ENCODE assay signal across 8 cellular contexts in the genomic region with DNA sequence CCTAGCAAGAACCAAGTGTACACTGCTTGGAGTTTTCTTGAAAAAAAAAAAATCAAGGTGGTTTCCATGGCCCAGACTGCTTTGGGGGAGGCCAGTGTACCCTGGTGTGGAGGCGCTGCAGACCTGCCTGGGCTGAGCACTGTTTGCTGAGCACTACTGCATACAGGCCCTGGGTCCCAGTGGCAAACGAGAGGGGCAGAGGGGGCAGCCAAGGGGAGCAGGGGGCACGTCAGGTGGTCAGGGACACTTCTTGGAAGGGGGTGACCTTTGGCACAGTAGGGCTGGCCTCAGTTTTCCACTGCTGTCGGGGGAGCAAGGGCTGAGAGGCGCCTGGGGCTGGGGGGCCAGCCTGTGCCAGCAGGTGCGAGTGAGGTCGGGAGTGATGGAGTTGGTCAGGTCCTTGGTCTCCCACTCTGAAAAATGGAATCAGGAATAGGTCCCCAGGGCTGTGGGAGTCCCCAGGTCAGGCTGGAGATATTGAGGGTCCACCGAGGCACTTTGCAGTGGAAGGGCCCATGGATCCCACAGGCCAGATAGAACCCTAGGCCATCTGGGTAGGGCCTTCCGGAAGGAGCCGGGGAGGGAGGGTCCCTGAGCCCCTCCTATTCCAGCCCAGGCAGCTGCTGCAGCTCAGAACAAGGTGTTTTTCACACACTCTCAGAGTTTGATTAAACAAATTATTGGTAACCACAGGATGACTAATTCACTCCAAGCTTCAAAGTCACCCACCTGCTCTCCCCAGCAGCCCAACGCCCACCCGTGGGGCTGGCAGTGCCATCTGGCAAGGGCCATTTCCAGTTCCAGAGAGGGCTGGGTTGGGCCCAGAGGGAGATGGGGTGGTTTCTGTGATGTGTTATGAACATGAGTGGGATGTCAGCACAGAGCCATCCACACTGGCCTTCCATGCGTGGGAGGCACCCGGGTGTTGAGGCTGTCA. TPM values are rescaled to one million over a fixed set of nuclear protein-coding genes. Genes with fewer than 3 reads are reported as not detected.
DNase-seq lines count a peak whose midpoint lies in the region; FAIRE-seq and TF ChIP-seq lines count a peak whose summit lies in the region.

No MANE protein-coding gene starts in this region.

- no peaks in the 10 kb centered on the region for H3K36me3 ChIP-seq in HUES64 (ENCODE audit: insufficient read depth, low read length)
- H3K36me3 ChIP-seq in endothelial cell of umbilical vein (ENCODE audit: control insufficient read depth in 2 of 2, extremely low read depth in 1 of 2, insufficient read depth in 2 of 2, low read length in 2 of 2), result no peaks in the 10 kb centered on the region
- no peaks in the 10 kb centered on the region for H3K36me3 ChIP-seq in smooth muscle cell (ENCODE audit: low read depth)

- H2AFZ ChIP-seq in endothelial cell of umbilical vein (ENCODE audit: low read depth, low read length) (no peak overlapping the region), smooth muscle cell (ENCODE audit: low read depth) (no peak overlapping the region)

- no peaks in the 10 kb centered on the region for H3F3A ChIP-seq in smooth muscle cell (ENCODE audit: low read depth)

- TF ChIP-seq POLR2A in endothelial cell of umbilical vein (IDR thresholded peaks at IDR 0.05; ENCODE audit: low read depth, low read length), result no peak

- DNase-seq in activated CD4-positive, alpha-beta T cell treated with anti-CD3 and anti-CD28 coated beads, Interleukin-2, amount 10 ng/mL, durations not matched to agents 24 days and 14 days, result peak; percentile 76
- DNase-seq in endothelial cell of umbilical vein (ENCODE audit: low read depth, low spot score) (no peak), smooth muscle cell (lab: John Stamatoyannopoulos, UW; ENCODE audit: unreplicated experiment) (no peak), OCI-M2 (lab: John Stamatoyannopoulos, UW; ENCODE audit: unreplicated experiment) (no peak), DMS114 treated with DMSO at 0.1 percent for 48 hours (lab: John Stamatoyannopoulos, UW; ENCODE audit: unreplicated experiment) (no peak), NCI-H82 (lab: John Stamatoyannopoulos, UW) (no peak), HK-2 (ENCODE audit: unreplicated experiment) (no peak)

- dilution Hi-C loops in endothelial cell of umbilical vein (cut with MboI; ENCODE audit: extremely low pct_ligation_motif_present, low sequenced_read_pairs), result no loop called here

- H3K4me1 ChIP-seq in HUES64 (ENCODE audit: insufficient read depth, low read length), result peaks cover 9% of the 10 kb centered on the region; the same call in 1 of the 2 replicates
- peaks cover 21% of the 10 kb centered on the region for H3K4me1 ChIP-seq in endothelial cell of umbilical vein (ENCODE audit: control insufficient read depth, extremely low read depth, insufficient read depth, low read length)
- peaks cover 21% of the 10 kb centered on the region for H3K4me1 ChIP-seq in smooth muscle cell (ENCODE audit: low read depth)

- peak overlapping the region; percentile 99 for H3K27ac Mint-ChIP-seq in activated CD4-positive, alpha-beta T cell treated with anti-CD3 and anti-CD28 coated beads, Interleukin-2, amount 10 ng/mL, durations not matched to agents 24 days and 14 days

- intact Hi-C loops in activated CD4-positive, alpha-beta T cell treated with anti-CD3 and anti-CD28 coated beads, Interleukin-2, amount 10 ng/mL, durations not matched to agents 24 days and 14 days (cut with micrococcal nuclease), result loop anchor here (5.0 to 10.0 kb wide), 5 partner anchors 76 to 1062 kb away; partner anchors contain the start of genes MAP1LC3B, MVD and PIEZO1
- intact Hi-C loops in endothelial cell of umbilical vein (cut with micrococcal nuclease), result loop anchor here (1.0 to 5.0 kb wide), 2 partner anchors 9 to 46 kb away; no protein-coding TSS in a partner anchor

- H3K9me3 ChIP-seq in HUES64 (ENCODE audit: insufficient read depth, low read depth, low read length) (no peaks in the 10 kb centered on the region), endothelial cell of umbilical vein (replicated peaks; ENCODE audit: control insufficient read depth, insufficient read depth, low read length) (no peaks in the 10 kb centered on the region), smooth muscle cell (replicated peaks; ENCODE audit: low read depth) (no peaks in the 10 kb centered on the region)

- H3K9me1 ChIP-seq in endothelial cell of umbilical vein (replicated peaks; ENCODE audit: control insufficient read depth, extremely low read depth, insufficient read depth, low read length), result no peaks in the 10 kb centered on the region

- POLR2A ChIA-PET in endothelial cell of umbilical vein (lab: Charles Lee), result no interaction called here

- no peak for TF ChIP-seq CTCF in endothelial cell of umbilical vein (IDR thresholded peaks at IDR 0.05; ENCODE audit: extremely low read depth in 1 of 2, insufficient read depth in 1 of 2, low read depth in 1 of 2, low read length in 2 of 2)
- no peak for TF ChIP-seq CTCF in smooth muscle cell (IDR thresholded peaks at IDR 0.05; ENCODE audit: borderline replicate concordance, insufficient read depth, poor library complexity, severe bottlenecking)

- no peak overlapping the region for H3K9ac ChIP-seq in HUES64 (ENCODE audit: low read depth, low read length)
- H3K9ac ChIP-seq in endothelial cell of umbilical vein (replicated peaks; ENCODE audit: extremely low read depth, insufficient read depth, low read length), result no peak overlapping the region
- no peak overlapping the region for H3K9ac ChIP-seq in smooth muscle cell (ENCODE audit: low read depth)

- peak overlapping the region; percentile 96 for H3K4me3 Mint-ChIP-seq in activated CD4-positive, alpha-beta T cell treated with anti-CD3 and anti-CD28 coated beads, Interleukin-2, amount 10 ng/mL, durations not matched to agents 24 days and 14 days

- H3K4me2 ChIP-seq in endothelial cell of umbilical vein (ENCODE audit: insufficient read depth, low read length) (peak overlapping the region; percentile 59), smooth muscle cell (peak overlapping the region; percentile 100)

- H3K4me1 Mint-ChIP-seq in activated CD4-positive, alpha-beta T cell treated with anti-CD3 and anti-CD28 coated beads, Interleukin-2, amount 10 ng/mL, durations not matched to agents 24 days and 14 days, result peaks cover 40% of the 10 kb centered on the region

- no peak overlapping the region for H3K27ac ChIP-seq in HUES64 (ENCODE audit: low read depth, low read length)
- no peak overlapping the region for H3K27ac ChIP-seq in endothelial cell of umbilical vein (ENCODE audit: insufficient read depth, low read depth, low read length)
- H3K27ac ChIP-seq in smooth muscle cell (ENCODE audit: low read depth), result no peak overlapping the region

- BruUV-seq in endothelial cell of umbilical vein (replicated peaks; lab: Mats Ljungman, UMichigan), result no TSS peak

- CTCF ChIA-PET in endothelial cell of umbilical vein (lab: Charles Lee), result interaction anchor here (1.5 to 1.8 kb wide), 2 partner anchors 18 to 70 kb away, joined by 3 to 5 read pairs; no protein-coding TSS in a partner anchor

- FAIRE-seq in endothelial cell of umbilical vein (lab: Jason Lieb, UNC), result peak; percentile 18

- H3K79me2 ChIP-seq in endothelial cell of umbilical vein (ENCODE audit: control insufficient read depth, insufficient read depth, low read length), result peaks cover 30% of the 10 kb centered on the region
- peaks cover 21% of the 10 kb centered on the region for H3K79me2 ChIP-seq in smooth muscle cell (ENCODE audit: low read depth)

- H3K9me3 Mint-ChIP-seq in activated CD4-positive, alpha-beta T cell treated with anti-CD3 and anti-CD28 coated beads, Interleukin-2, amount 10 ng/mL, durations not matched to agents 24 days and 14 days, result no peaks in the 10 kb centered on the region

- H3K27me3 Mint-ChIP-seq in activated CD4-positive, alpha-beta T cell treated with anti-CD3 and anti-CD28 coated beads, Interleukin-2, amount 10 ng/mL, durations not matched to agents 24 days and 14 days, result no peaks in the 10 kb centered on the region

- H3K4me3 ChIP-seq in HUES64 (ENCODE audit: low read length) (peak overlapping the region; percentile 49), endothelial cell of umbilical vein (replicated peaks in 1 of 3; ENCODE audit: insufficient read depth in 1 of 3, low read depth in 1 of 3, low read length in 3 of 3) (peak overlapping the region in 1 of 3 experiments; percentile 49), smooth muscle cell (peak overlapping the region; percentile 82)

- WGBS in HUES64, result 88% methylated on average over 14 of the region's 14 CpGs
- 93% methylated on average over 12 of the region's 14 CpGs for WGBS in smooth muscle cell (ENCODE audit: low lambda C conversion rate)

- H3K27me3 ChIP-seq in HUES64 (ENCODE audit: insufficient read depth, low read length) (peaks cover 54% of the 10 kb centered on the region), endothelial cell of umbilical vein (ENCODE audit: control insufficient read depth in 2 of 2, insufficient read depth in 2 of 2, low read length in 2 of 2) (no peaks in the 10 kb centered on the region), smooth muscle cell (ENCODE audit: low read depth) (no peaks in the 10 kb centered on the region)

- H3K36me3 Mint-ChIP-seq in activated CD4-positive, alpha-beta T cell treated with anti-CD3 and anti-CD28 coated beads, Interleukin-2, amount 10 ng/mL, durations not matched to agents 24 days and 14 days (ENCODE audit: low read depth), result no peaks in the 10 kb centered on the region

- H4K20me1 ChIP-seq in endothelial cell of umbilical vein (replicated peaks; ENCODE audit: control insufficient read depth, extremely low read depth, insufficient read depth, low read length) (no peaks in the 10 kb centered on the region), smooth muscle cell (ENCODE audit: low read depth) (peaks cover 80% of the 10 kb centered on the region)

TF ChIP-seq in endothelial cell of umbilical vein, 7 proteins besides CTCF, POLR2A, EP300 and RAD21 (continues in another document):
- TF ChIP-seq EZH2 (IDR thresholded peaks at IDR 0.05; ENCODE audit: borderline replicate concordance, low read depth, low read length, severe bottlenecking), result no peak

RNA-seq across cellular contexts. Expression of gene ZFPM1, which starts 3.5 kb away (rescaled TPM):
- 2.0 TPM for polyA plus RNA-seq in HUES64 (2013, experiment 1 of 2)
- polyA plus RNA-seq in HUES64 (2013, experiment 2 of 2), result 3.4 TPM
- 17.9 and 19.3 TPM in 2 replicates for total RNA-seq in activated CD4-positive, alpha-beta T cell treated with anti-CD3 and anti-CD28 coated beads, Interleukin-2, amount 10 ng/mL, durations not matched to agents 24 days and 14 days
- total RNA-seq in endothelial cell of umbilical vein (7.5 and 8.2 TPM in 2 replicates), smooth muscle cell (0.99 and 1.2 TPM in 2 replicates)
- polyA plus RNA-seq in endothelial cell of umbilical vein (0.37 and 0.72 TPM in 2 replicates), smooth muscle cell (4.9 and 6.6 TPM in 2 replicates)
- polyA plus RNA-seq in endothelial cell of umbilical vein (2011; cell fraction: cytosol; rRNA removed), result 0.40 and 0.87 TPM in 2 replicates
- 1.8 and 2.1 TPM in 2 replicates for polyA plus RNA-seq in endothelial cell of umbilical vein (2011; cell fraction: nucleus; rRNA removed)
- 2.3 and 5.3 TPM in 2 replicates for polyA plus RNA-seq in endothelial cell of umbilical vein (2012)
- 0.36 and 0.66 TPM in 2 replicates for polyA minus RNA-seq in endothelial cell of umbilical vein
- 2.8 TPM for polyA minus RNA-seq in endothelial cell of umbilical vein (2011; cell fraction: cytosol; rRNA and poly(A)+ RNA removed)
- 1.4 and 4.4 TPM in 2 replicates for polyA minus RNA-seq in endothelial cell of umbilical vein (2011; cell fraction: nucleus; rRNA and poly(A)+ RNA removed)
